ENCODE assay signal across 10 cellular contexts in genomic region chr12:6460751-6461371, GRCh38. TPM values are rescaled to one million over a fixed set of nuclear protein-coding genes. Genes with fewer than 3 reads are reported as not detected.
DNase-seq lines count a peak whose midpoint lies in the region; ATAC-seq lines count a peak whose summit lies in the region.
"Had no signal": no experiment of that assay in that cellular context is flagged by ENCODE, and none has a peak within 500 bp of the region (broad histone marks: within the 10 kb centered on the region; RNA-seq: fewer than 3 reads in every experiment).

No MANE protein-coding gene starts in this region.

- H3K9me3 Mint-ChIP-seq in naive B cell: no peaks in the 10 kb centered on the region

- H3K4me3 Mint-ChIP-seq in naive B cell: peak overlapping the region in 7 of 8 donors; percentile 39 to 91 (median 71)

- peak overlapping the region; percentile 94 to 100 (median 99) for H3K27ac Mint-ChIP-seq in naive B cell

- no peaks in the 10 kb centered on the region for H3K27me3 Mint-ChIP-seq in naive B cell

- peak overlapping the region; percentile 24 for H3K27ac ChIP-seq in angular gyrus (ENCODE audit: low read depth, low read length)

- H3K36me3 Mint-ChIP-seq in naive B cell: peaks cover 24 to 56% of the 10 kb centered on the region in 2 donors

- DNase-seq in stimulated activated CD4-positive, alpha-beta T cell treated with anti-CD3 and anti-CD28 coated beads, Interleukin-12 subunit alpha, Interleukin-12 subunit beta, amount 100 ng/mL, for 4 hours: peak; percentile 39
- no peak for DNase-seq in stimulated activated CD4-positive, alpha-beta T cell treated with anti-CD3 and anti-CD28 coated beads, Interleukin-2, amount 100 ng/mL, for 48 hours
- DNase-seq in naive B cell: no peak
- DNase-seq in hypothalamus (lab: John Stamatoyannopoulos, UW): no peak
- DNase-seq in DMS153 (lab: John Stamatoyannopoulos, UW): no peak
- DNase-seq in NCI-H345 (lab: John Stamatoyannopoulos, UW): no peak
- DNase-seq: NCI-H1105 treated with DMSO at 0.1 percent for 48 hours, SIG-M5 had no signal

- no peak for ATAC-seq in naive B cell (ENCODE audit: low read depth in 2 of 2)
- ATAC-seq in HG02623 (IDR thresholded peaks at IDR 0.05; ENCODE audit: unreplicated experiment): no peak

- H3K4me1 Mint-ChIP-seq in naive B cell: peaks cover 63 to 88% (median 67%) of the 10 kb centered on the region in 3 donors

RNA-seq across cellular contexts. Expression of gene TAPBPL, which starts 9.0 kb away (rescaled TPM):
- polyA plus RNA-seq in naive B cell (ENCODE audit: low read depth in 6 of 6): 100 to 1,000 TPM in 3 of 6 donors, 10 to 100 TPM in 3; 61.0 to 128 (median 108) TPM

RNA-seq across cellular contexts. Expression of gene VAMP1, which starts 9.6 kb away (rescaled TPM):
- 1 to 10 TPM; 1.7 to 6.7 (median 4.5) TPM for polyA plus RNA-seq in naive B cell (ENCODE audit: low read depth in 6 of 6)

RNA-seq across cellular contexts. Expression of gene CD27, which starts 16.1 kb away (rescaled TPM):
- polyA plus RNA-seq in naive B cell (ENCODE audit: low read depth in 6 of 6): 10 to 100 TPM in 1 of 6 donors, 1 to 10 TPM in 5; 3.2 to 14.8 (median 6.6) TPM

RNA-seq across cellular contexts. Expression of gene MRPL51, which starts 32.2 kb away (rescaled TPM):
- 100 to 1,000 TPM; 126 to 243 (median 176) TPM for polyA plus RNA-seq in naive B cell (ENCODE audit: low read depth in 6 of 6)

RNA-seq across cellular contexts. Expression of gene NCAPD2, which starts 33.0 kb away (rescaled TPM):
- 10 to 100 TPM; 13.3 to 25.5 (median 17.8) TPM for polyA plus RNA-seq in naive B cell (ENCODE audit: low read depth in 6 of 6)
